In genomic region chr3:127140501-127141460, GRCh38 we compare ENCODE assay signal across 23 cellular contexts. TPM values are rescaled to one million over a fixed set of nuclear protein-coding genes. Genes with fewer than 3 reads are reported as not detected.
"Had no signal": no experiment of that assay in that cellular context is flagged by ENCODE, and none has a peak within 500 bp of the region (broad histone marks: within the 10 kb centered on the region; RNA-seq: fewer than 3 reads in every experiment).

No MANE protein-coding gene starts in this region.

- DNase-seq: activated B cell treated with CpG ODN at 0.5 μM for 24 hours; activated CD4-positive, alpha-beta T cell treated with anti-CD3 and anti-CD28 coated beads for 1 hour; activated CD4-positive, alpha-beta T cell treated with anti-CD3 and anti-CD28 coated beads, Interleukin-2, amount 10 ng/mL, durations not matched to agents 24 days and 14 days; activated CD4-positive, alpha-beta T cell treated with anti-CD3 and anti-CD28 coated beads, Interleukin-2, amount 50 U/mL, for 48 hours; activated gamma-delta T cell; activated naive CD4-positive, alpha-beta T cell treated with anti-CD3 and anti-CD28 coated beads for 36 hours; activated naive CD8-positive, alpha-beta T cell treated with anti-CD3 and anti-CD28 coated beads for 36 hours; activated T-cell treated with anti-CD3 and anti-CD28 coated beads for 4 hours; activated T-cell treated with anti-CD3 and anti-CD28 coated beads, Interleukin-2, amount 50 U/mL, for 48 hours; brain microvascular endothelial cell; Karpas-422; MM.1S; NCI-H1436 treated with DMSO at 0.1 percent for 48 hours; OCI-M1; RPMI8226; SJCRH30; T-helper 9 cell had no signal

- H3K27ac ChIP-seq: brain microvascular endothelial cell, cardiac muscle cell, SJCRH30 had no signal

- ATAC-seq: activated T-helper 17 cell treated with anti-CD3 and anti-CD28 coated beads, Interleukin-2, amount 50 U/mL, for 72 hours; K562; Panc1; Right ventricle myocardium inferior had no signal

- H3K9me3 Mint-ChIP-seq: activated CD4-positive, alpha-beta T cell treated with anti-CD3 and anti-CD28 coated beads, Interleukin-2, amount 10 ng/mL, durations not matched to agents 24 days and 14 days had no signal

- H3K36me3 Mint-ChIP-seq: activated naive CD8-positive, alpha-beta T cell treated with anti-CD3 and anti-CD28 coated beads for 36 hours had no signal

- H3K36me3 ChIP-seq: brain microvascular endothelial cell, cardiac muscle cell, SJCRH30 had no signal

- H3K4me3 ChIP-seq: cardiac muscle cell, K562, SJCRH30 had no signal

- H3K27ac Mint-ChIP-seq: activated B cell treated with CpG ODN at 0.5 μM for 24 hours; activated CD4-positive, alpha-beta T cell treated with anti-CD3 and anti-CD28 coated beads, Interleukin-2, amount 10 ng/mL, durations not matched to agents 24 days and 14 days; activated naive CD4-positive, alpha-beta T cell treated with anti-CD3 and anti-CD28 coated beads for 36 hours; activated naive CD8-positive, alpha-beta T cell treated with anti-CD3 and anti-CD28 coated beads for 36 hours; activated T-helper 17 cell treated with anti-CD3 and anti-CD28 coated beads, Interleukin-2, amount 50 U/mL, for 72 hours; T-helper 1 cell treated with Interleukin-12 subunit alpha and Interleukin-12 subunit beta and Interleukin-4 antibody, amounts not matched to agents 30 μg/mL and 1 μg/mL, for 36 hours had no signal

- H3K4me3 Mint-ChIP-seq: activated B cell treated with CpG ODN at 0.5 μM for 24 hours; activated CD4-positive, alpha-beta T cell treated with anti-CD3 and anti-CD28 coated beads, Interleukin-2, amount 10 ng/mL, durations not matched to agents 24 days and 14 days; activated naive CD4-positive, alpha-beta T cell treated with anti-CD3 and anti-CD28 coated beads for 36 hours; activated naive CD8-positive, alpha-beta T cell treated with anti-CD3 and anti-CD28 coated beads for 36 hours; activated T-helper 17 cell treated with anti-CD3 and anti-CD28 coated beads, Interleukin-2, amount 50 U/mL, for 72 hours; T-helper 1 cell treated with Interleukin-12 subunit alpha and Interleukin-12 subunit beta and Interleukin-4 antibody, amounts not matched to agents 30 μg/mL and 1 μg/mL, for 36 hours had no signal

- H3K9me3 ChIP-seq: SJCRH30 had no signal

- H3K4me1 Mint-ChIP-seq: activated B cell treated with CpG ODN at 0.5 μM for 24 hours; activated CD4-positive, alpha-beta T cell treated with anti-CD3 and anti-CD28 coated beads, Interleukin-2, amount 10 ng/mL, durations not matched to agents 24 days and 14 days; activated naive CD8-positive, alpha-beta T cell treated with anti-CD3 and anti-CD28 coated beads for 36 hours; activated T-helper 17 cell treated with anti-CD3 and anti-CD28 coated beads, Interleukin-2, amount 50 U/mL, for 72 hours had no signal

RNA-seq across cellular contexts. Expression of gene PRR23E, which starts 52.1 kb away (rescaled TPM):
- total RNA-seq: activated B cell treated with CpG ODN at 0.5 μM for 24 hours; activated CD4-positive, alpha-beta T cell treated with anti-CD3 and anti-CD28 coated beads, Interleukin-2, amount 10 ng/mL, durations not matched to agents 24 days and 14 days; activated naive CD4-positive, alpha-beta T cell treated with anti-CD3 and anti-CD28 coated beads for 36 hours; activated naive CD8-positive, alpha-beta T cell treated with anti-CD3 and anti-CD28 coated beads for 36 hours; activated T-helper 17 cell treated with anti-CD3 and anti-CD28 coated beads, Interleukin-2, amount 50 U/mL, for 72 hours; cardiac muscle cell; K562; Right ventricle myocardium inferior; SJCRH30 had no signal
